ENCODE assay signal across 19 cellular contexts in the genomic region with DNA sequence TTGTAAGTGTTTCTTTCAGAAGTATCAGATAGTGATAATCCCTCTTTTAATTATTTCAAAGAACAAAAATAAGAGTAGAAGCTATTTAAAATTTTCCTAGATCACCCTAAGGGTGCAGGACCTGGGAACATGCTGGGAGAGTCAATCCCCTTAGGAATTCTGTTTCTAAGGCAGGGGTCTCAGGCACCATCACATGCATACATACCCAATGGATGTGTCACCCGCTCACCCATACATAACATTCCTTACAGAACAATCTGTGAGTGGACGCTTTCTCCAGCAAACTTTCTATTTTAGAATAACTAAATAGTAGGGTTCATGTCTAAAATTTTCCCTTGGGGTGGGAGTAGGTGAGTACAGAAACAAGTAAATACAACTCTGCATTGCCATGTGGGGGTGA. TPM values are rescaled to one million over a fixed set of nuclear protein-coding genes. Genes with fewer than 3 reads are reported as not detected.
DNase-seq lines count a peak whose midpoint lies in the region; ATAC-seq, FAIRE-seq and TF ChIP-seq lines count a peak whose summit lies in the region.
"Had no signal": no experiment of that assay in that cellular context is flagged by ENCODE, and none has a peak within 500 bp of the region (broad histone marks: within the 10 kb centered on the region; RNA-seq: fewer than 3 reads in every experiment).

No MANE protein-coding gene starts in this region.

- 76% methylated on average over 2 of the region's 2 CpGs; no CpG with 5 or more reads in 1 of the 2 experiments for WGBS in H1 (ENCODE audit: extremely low coverage in 1 of 2, insufficient coverage in 1 of 2, insufficient read length in 1 of 2, insufficient replicate concordance in 2 of 2, low coverage in 1 of 2, low lambda C conversion rate in 2 of 2, missing lambda C conversion rate in 1 of 2), 2 experiments
- WGBS in mesendoderm (ENCODE audit: extremely low coverage, insufficient coverage, low lambda C conversion rate) = no CpG with 5 or more reads among the region's 2 CpGs

- POLR2A ChIA-PET in H1 (lab: Charles Lee; ENCODE audit: partially characterized antibody) = interaction anchor here (0.7 kb wide), 1 partner anchor 8 kb away, joined by 3 read pairs; a partner anchor contains a TSS

- peaks cover 0 to 2% of the 10 kb centered on the region in 2 experiments; a peak in 2 of 4 replicates for H3K9me3 ChIP-seq in H1 (ENCODE audit: insufficient read depth in 2 of 2, low read depth in 1 of 2, low read length in 1 of 2)
- no peaks in the 10 kb centered on the region for H3K9me3 ChIP-seq in gastrocnemius medialis
- H3K9me3 ChIP-seq: A549 had no signal

- H3K9ac ChIP-seq in H1 (replicated peaks in 1 of 4; ENCODE audit: extremely low read depth in 1 of 4, low read depth in 3 of 4, low read length in 3 of 4) = no peak overlapping the region
- no peak overlapping the region for H3K9ac ChIP-seq in mesendoderm (ENCODE audit: low read length)

- H3K4me2 ChIP-seq in H1 (ENCODE audit: insufficient read depth in 1 of 2, low read depth in 2 of 2, low read length in 2 of 2) (no peak overlapping the region), mesendoderm (ENCODE audit: low read length) (no peak overlapping the region)
- H3K4me2 ChIP-seq: A549 had no signal

- H3K4me3 ChIP-seq in H1 (ENCODE audit: extremely low read depth in 1 of 4, insufficient read depth in 2 of 4, low read depth in 3 of 4, low read length in 4 of 4) (no peak overlapping the region), mesendoderm (ENCODE audit: low read length) (no peak overlapping the region), gastrocnemius medialis (no peak overlapping the region)
- H3K4me3 ChIP-seq: A549 had no signal

- H4K5ac ChIP-seq in H1 (ENCODE audit: insufficient read length, low read depth, low read length) (no peak overlapping the region), mesendoderm (ENCODE audit: low read length) (no peak overlapping the region)

- TF ChIP-seq RAD21 in H1 (IDR thresholded peaks at IDR 0.05 in 1 of 2, conservative IDR thresholded peaks at IDR 0.05 in 1 of 2; ENCODE audit: low read depth in 2 of 2, low read length in 2 of 2) = no peak

- H2BK15ac ChIP-seq in H1 (ENCODE audit: low read length) = no peak overlapping the region
- H2BK15ac ChIP-seq in mesendoderm (replicated peaks; ENCODE audit: low read depth) = no peak overlapping the region

- intact Hi-C loops in gastrocnemius medialis (cut with DNase I; ENCODE audit: low total_unique reads) = no loop called here

- no peak overlapping the region for H3K14ac ChIP-seq in H1 (ENCODE audit: insufficient read length)

- H4K8ac ChIP-seq in H1 (ENCODE audit: extremely low read depth, insufficient read depth, low read length) (no peak overlapping the region), mesendoderm (ENCODE audit: low read depth, low read length) (no peak overlapping the region)

- no peak overlapping the region for H3K23ac ChIP-seq in H1 (ENCODE audit: insufficient read length)
- H3K23ac ChIP-seq in mesendoderm (ENCODE audit: low read length) = no peak overlapping the region

- no peak for ATAC-seq in GM21423 (IDR thresholded peaks at IDR 0.05; ENCODE audit: unreplicated experiment)
- ATAC-seq in gastrocnemius medialis = no peak
- ATAC-seq: A549, HepG2, PC-3 had no signal

- H2BK5ac ChIP-seq in H1 (ENCODE audit: low read depth, low read length) (no peak overlapping the region), mesendoderm (ENCODE audit: low read length) (no peak overlapping the region)

- no peak for TF ChIP-seq EP300 in H1 (IDR thresholded peaks at IDR 0.05; ENCODE audit: borderline replicate concordance in 1 of 2, low read depth in 2 of 2, low read length in 2 of 2)

- H3K36me3 ChIP-seq in H1 (ENCODE audit: control insufficient read depth in 2 of 4, insufficient read depth in 4 of 4, low read length in 3 of 4) (peaks cover 0 to 3% (median 0%) of the 10 kb centered on the region in 4 experiments; a peak in 2 of 8 replicates), mesendoderm (ENCODE audit: control insufficient read depth, insufficient read depth, low read length) (no peaks in the 10 kb centered on the region), gastrocnemius medialis (no peaks in the 10 kb centered on the region)

- no peak overlapping the region for H3K4ac ChIP-seq in H1 (replicated peaks; ENCODE audit: insufficient read length, low read depth, low read length)
- no peak overlapping the region for H3K4ac ChIP-seq in mesendoderm (ENCODE audit: low read depth, low read length)

- CTCF ChIA-PET in H1 (lab: Charles Lee; ENCODE audit: partially characterized antibody) = interaction anchor here (1.3 to 1.4 kb wide), 2 partner anchors 202 to 203 kb away, joined by 3 read pairs; no protein-coding TSS in a partner anchor

- no peak for FAIRE-seq in H1 (lab: Jason Lieb, UNC)
- FAIRE-seq: A549, HepG2 had no signal

- no peak overlapping the region for H2BK20ac ChIP-seq in H1 (ENCODE audit: low read length)

- in situ Hi-C loops in gastrocnemius medialis (cut with MboI; ENCODE audit: low sequenced_read_pairs in 4 of 4) = no loop called here

- TF ChIP-seq CTCF in H1 (IDR thresholded peaks at IDR 0.05; ENCODE audit: control extremely low read depth in 1 of 3, insufficient read depth in 1 of 3, low read depth in 1 of 3, low read length in 3 of 3) (no peak), gastrocnemius medialis (IDR thresholded peaks at IDR 0.05 in 4 of 5, conservative IDR thresholded peaks at IDR 0.05 in 1 of 5) (no peak)

- no peaks in the 10 kb centered on the region for H3K27me3 ChIP-seq in H1 (replicated peaks in 1 of 4; ENCODE audit: control insufficient read depth in 3 of 4, extremely low read depth in 1 of 4, insufficient read depth in 3 of 4, low read length in 3 of 4)
- no peaks in the 10 kb centered on the region for H3K27me3 ChIP-seq in mesendoderm (ENCODE audit: insufficient read depth, low read length, poor library complexity)
- no peaks in the 10 kb centered on the region for H3K27me3 ChIP-seq in gastrocnemius medialis

- H2BK120ac ChIP-seq in H1 (replicated peaks; ENCODE audit: low read depth, low read length) (no peak overlapping the region), mesendoderm (ENCODE audit: low read depth, low read length) (no peak overlapping the region)

- H3K27ac ChIP-seq in H1 (ENCODE audit: low read depth, low read length) (no peak overlapping the region), mesendoderm (ENCODE audit: low read depth, low read length) (no peak overlapping the region), gastrocnemius medialis (no peak overlapping the region)
- H3K27ac ChIP-seq: A549, C4-2B, RWPE1 had no signal

- peak; percentile 1 for DNase-seq in Daoy (ENCODE audit: low read depth)
- DNase-seq in HT1080 (ENCODE audit: low read depth) = peak; percentile 13
- DNase-seq in H1 (ENCODE audit: low read depth in 1 of 2, low spot score in 2 of 2) = no peak
- DNase-seq in mesendoderm = peak; percentile 83
- no peak for DNase-seq in NCI-H1930 (lab: John Stamatoyannopoulos, UW)
- no peak for DNase-seq in stimulated activated naive CD4-positive, alpha-beta T cell (lab: John Stamatoyannopoulos, UW)
- no peak for DNase-seq in gastrocnemius medialis
- DNase-seq: DND-41, KG1, NCI-H1048, NCI-H1436 treated with DMSO at 0.1 percent for 48 hours, NCI-H510A treated with DMSO at 0.1 percent for 48 hours, NCI-H82, PC-3 had no signal

- no peak overlapping the region for H4K91ac ChIP-seq in H1 (replicated peaks; ENCODE audit: insufficient read length, low read length)

- H2AK5ac ChIP-seq in H1 (ENCODE audit: low read depth, low read length) (no peak overlapping the region), mesendoderm (ENCODE audit: low read length) (no peak overlapping the region)

- no peak overlapping the region for H3K56ac ChIP-seq in H1 (replicated peaks; ENCODE audit: insufficient read length, low read depth, low read length)
- H3K56ac ChIP-seq in mesendoderm (ENCODE audit: low read length) = no peak overlapping the region

- H3K18ac ChIP-seq in H1 (ENCODE audit: extremely low read depth, low read length) (no peak overlapping the region), mesendoderm (ENCODE audit: low read length) (no peak overlapping the region)

- H3K4me1 ChIP-seq in H1 (replicated peaks in 1 of 4; ENCODE audit: control insufficient read depth in 3 of 4, insufficient read depth in 4 of 4, low read length in 3 of 4) (peaks cover 2 to 5% (median 4%) of the 10 kb centered on the region in 4 experiments; a peak in 5 of 7 replicates), mesendoderm (ENCODE audit: control insufficient read depth, low read depth, low read length) (no peaks in the 10 kb centered on the region), gastrocnemius medialis (no peaks in the 10 kb centered on the region)
- H3K4me1 ChIP-seq: A549 had no signal

- no peak overlapping the region for H2BK12ac ChIP-seq in H1 (ENCODE audit: low read depth, low read length)

- H3K79me1 ChIP-seq in H1 (ENCODE audit: low read depth, low read length) (no peaks in the 10 kb centered on the region), mesendoderm (ENCODE audit: low read length) (peaks cover 2% of the 10 kb centered on the region)

- no peak overlapping the region for H2AFZ ChIP-seq in H1 (ENCODE audit: low read length)

- H3K23me2 ChIP-seq in H1 (ENCODE audit: low read depth, low read length) = no peaks in the 10 kb centered on the region

- H4K20me1 ChIP-seq in H1 (replicated peaks in 1 of 2; ENCODE audit: control insufficient read depth in 1 of 2, insufficient read depth in 2 of 2, low read length in 2 of 2) = peaks cover 1% of the 10 kb centered on the region in 2 experiments

- TF ChIP-seq POLR2A in H1 (IDR thresholded peaks at IDR 0.05; ENCODE audit: control extremely low read depth in 1 of 2, low read depth in 2 of 2, low read length in 2 of 2) (no peak), gastrocnemius medialis (IDR thresholded peaks at IDR 0.05) (no peak)

- peaks cover 6 to 34% of the 10 kb centered on the region in 2 experiments; a peak in 3 of 4 replicates for H3K79me2 ChIP-seq in H1 (ENCODE audit: control insufficient read depth in 1 of 2, insufficient read depth in 2 of 2, low read length in 2 of 2)
- peaks cover 15% of the 10 kb centered on the region for H3K79me2 ChIP-seq in mesendoderm (ENCODE audit: control insufficient read depth, insufficient read depth, low read length)

RNA-seq across cellular contexts. Expression of a gene that starts 8.4 kb away (rescaled TPM):
- 0.06 and 0.18 TPM in 2 replicates for total RNA-seq in Daoy (2014; rRNA removed; shearing (Covaris generic))
- 4.6 and 4.9 TPM in 2 replicates for total RNA-seq in HT1080 (2014; rRNA removed; shearing (Covaris generic))
- 1.7 and 1.8 TPM in 2 replicates for polyA plus RNA-seq in HT1080 (2015; cell fraction: cytosol; rRNA removed)
- polyA plus RNA-seq in HT1080 (2015; cell fraction: nucleus; rRNA removed) = 2.9 and 3.7 TPM in 2 replicates
- total RNA-seq in H1 (2021; fragmentation: NEBNext Ultra II Directional; extraction: Animal tissue kit (Norgen Biotek cat#: 25700)) = 20.6 and 22.8 TPM in 2 replicates
- 1.8 and 3.0 TPM in 2 replicates for polyA plus RNA-seq in H1 (2011; rRNA removed)
- polyA plus RNA-seq in H1 (2011; cell fraction: cytosol; rRNA removed) = 2.6 TPM
- polyA plus RNA-seq in H1 (2011; cell fraction: nucleus; rRNA removed) = 2.0 TPM
- 2.7 to 5.9 TPM (median 3.9 TPM) in 4 replicates for polyA plus RNA-seq in H1 (2012, experiment 1 of 2)
- polyA plus RNA-seq in H1 (2012, experiment 2 of 2) = 0.94 TPM
- polyA plus RNA-seq in H1 (2013, experiment 1 of 2) = 24.6 TPM
- polyA plus RNA-seq in H1 (2013, experiment 2 of 2) = 25.3 TPM
- 16.5 and 23.2 TPM in 2 replicates for polyA minus RNA-seq in H1 (2011; rRNA and poly(A)+ RNA removed)
- polyA minus RNA-seq in H1 (2011; cell fraction: cytosol; rRNA and poly(A)+ RNA removed) = 10.1 TPM
- polyA minus RNA-seq in H1 (2011; cell fraction: nucleus; rRNA and poly(A)+ RNA removed) = 38.6 TPM
- 11.1 TPM for polyA plus RNA-seq in mesendoderm (2013, experiment 1 of 2)
- polyA plus RNA-seq in mesendoderm (2013, experiment 2 of 2) = 11.8 TPM
- 1 to 10 TPM; 1.6 to 2.5 (median 2.3) TPM for total RNA-seq in gastrocnemius medialis

Comparison
In these comparisons a context has a peak if more than half of its experiments do, and no peak if none do; other contexts are left out.
1. DNase-seq: peak in Daoy (single experiment), HT1080 (single experiment) and mesendoderm (single experiment); none in H1 (0 of 2), NCI-H1930 (0 of 2), stimulated activated naive CD4-positive, alpha-beta T cell (0 of 6) and gastrocnemius medialis (0 of 2).